ENCODE assay signal across 8 cellular contexts in genomic region chr1:40161125-40161887, GRCh38. TPM values are rescaled to one million over a fixed set of nuclear protein-coding genes. Genes with fewer than 3 reads are reported as not detected.
DNase-seq lines count a peak whose midpoint lies in the region; ATAC-seq and TF ChIP-seq lines count a peak whose summit lies in the region.

Gene RLF, plus strand, starts transcription at chr1:40161387. Its CDS starts 13 bp downstream, at chr1:40161400.

- intact Hi-C loops in PC-3 (cut with micrococcal nuclease) = loop anchor here (10.0 kb wide), 1 partner anchor 83 kb away; the partner anchor contains the start of gene TMCO2

- peak within 1 kb of the TSS; percentile 95 for H3K4me2 ChIP-seq in PC-3 (ENCODE audit: low read length)

- BruUV-seq in PC-3 (replicated peaks; lab: Mats Ljungman, UMichigan) = TSS peak; percentile 49

- CTCF ChIA-PET in PC-3 (lab: Charles Lee) = interaction anchor here (0.6 to 1.1 kb wide), 3 partner anchors 17 to 154 kb away, joined by 3 to 5 read pairs (median 3); no protein-coding TSS in a partner anchor

- H3K4me1 ChIP-seq in PC-3 (ENCODE audit: insufficient read depth, low read length) = peaks cover 30% of the 10 kb centered on the region

- peak within 1 kb of the TSS; percentile 88 for H2AFZ ChIP-seq in PC-3 (ENCODE audit: low read length)

- H3K79me2 ChIP-seq in PC-3 (ENCODE audit: low read length) = peaks cover 56% of the 10 kb centered on the region

- POLR2A ChIA-PET in PC-3 (lab: Charles Lee; ENCODE audit: unreplicated experiment) = no interaction called here

- no peaks in the 10 kb centered on the region for H3K27me3 ChIP-seq in PC-3 (ENCODE audit: low read length)

- H3K27ac ChIP-seq in PC-3 (ENCODE audit: low read length) = peak within 1 kb of the TSS; percentile 69

- H3K36me3 ChIP-seq in PC-3 (ENCODE audit: low read depth, low read length) = no peaks in the 10 kb centered on the region

- no peaks in the 10 kb centered on the region for H3F3A ChIP-seq in PC-3 (ENCODE audit: low read length, unreplicated experiment)

- DNase-seq in DMS 273 treated with DMSO at 0.1 percent for 48 hours (lab: John Stamatoyannopoulos, UW) (peak; percentile 100), PC-3 (peak; percentile 96), activated T-cell treated with anti-CD3 and anti-CD28 coated beads for 4 hours (peak; percentile 95), epithelial cell of proximal tubule (ENCODE audit: low read depth) (no peak), mucosa of gallbladder (ENCODE audit: low spot score) (peak; percentile 96)
- peak; percentile 87 for DNase-seq in Jurkat, Clone E6-1 (ENCODE audit: low read depth, low spot score)
- DNase-seq in stimulated activated CD8-positive, alpha-beta memory T cell treated with anti-CD3 and anti-CD28 coated beads, Interleukin-4, amount 100 ng/mL, for 24 hours (ENCODE audit: low read depth) = peak; percentile 93

- peak within 1 kb of the TSS; percentile 92 for H3K4me3 ChIP-seq in Jurkat, Clone E6-1 (ENCODE audit: low read length)
- H3K4me3 ChIP-seq in PC-3 (ENCODE audit: low read length) (peak within 1 kb of the TSS; percentile 84), epithelial cell of proximal tubule (ENCODE audit: low read depth, low read length) (peak within 1 kb of the TSS; percentile 97)

- peak within 1 kb of the TSS; percentile 96 for H3K9ac ChIP-seq in PC-3 (ENCODE audit: low read length)

- TF ChIP-seq CTCF in PC-3 (conservative IDR thresholded peaks at IDR 0.05; ENCODE audit: low read depth, low read length) = no peak
- TF ChIP-seq CTCF in epithelial cell of proximal tubule (conservative IDR thresholded peaks at IDR 0.05; ENCODE audit: low read depth, low read length) = no peak

- peak; percentile 85 for ATAC-seq in GM21576 (IDR thresholded peaks at IDR 0.05; ENCODE audit: unreplicated experiment)
- peak; percentile 94 for ATAC-seq in PC-3

- no peaks in the 10 kb centered on the region for H3K9me3 ChIP-seq in PC-3 (ENCODE audit: low read length)

- H3K9me2 ChIP-seq in PC-3 (replicated peaks; ENCODE audit: low read length) = no peaks in the 10 kb centered on the region

- H4K20me1 ChIP-seq in PC-3 (ENCODE audit: low read length) = peaks cover 47% of the 10 kb centered on the region

RNA-seq across cellular contexts. Expression of gene RLF, which starts in this region (rescaled TPM):
- 8.9 TPM for polyA plus RNA-seq in Jurkat, Clone E6-1 (2012; ENCODE audit: insufficient read depth, insufficient read length)
- 14.7 and 15.1 TPM in 2 replicates for total RNA-seq in PC-3 (2014; rRNA removed)
- 6.7 and 12.1 TPM in 2 replicates for total RNA-seq in epithelial cell of proximal tubule
- total RNA-seq in mucosa of gallbladder = 16.5 TPM
